ENCODE assay signal across 20 cellular contexts in genomic region chr1:15568387-15569073, GRCh38. TPM values are rescaled to one million over a fixed set of nuclear protein-coding genes. Genes with fewer than 3 reads are reported as not detected.
"Had no signal": no experiment of that assay in that cellular context is flagged by ENCODE, and none has a peak within 500 bp of the region (broad histone marks: within the 10 kb centered on the region; RNA-seq: fewer than 3 reads in every experiment).

No MANE protein-coding gene starts in this region.

- ATAC-seq: heart right ventricle, lower lobe of right lung, natural killer cell had no signal

- H3K4me1 Mint-ChIP-seq: endodermal cell, natural killer cell had no signal

- H3K27ac Mint-ChIP-seq: activated naive CD8-positive, alpha-beta T cell; activated T-helper 1 cell treated with anti-CD3 and anti-CD28 coated beads, Interleukin-12 subunit alpha, Interleukin-12 subunit beta, Interleukin-2, Interleukin-4 antibody, amounts not matched to agents 30 ng/mL and 10 ng/mL and 1 ng/mL, durations not matched to agents 14 hours and 24 hours and 36 hours; endodermal cell; natural killer cell had no signal

- H3K4me3 ChIP-seq: breast epithelium, colonic mucosa, heart right ventricle, lower lobe of right lung, prostate gland, transverse colon, vagina had no signal

- H3K9me3 Mint-ChIP-seq: activated T-helper 1 cell treated with anti-CD3 and anti-CD28 coated beads, Interleukin-12 subunit alpha, Interleukin-12 subunit beta, Interleukin-2, Interleukin-4 antibody, amounts not matched to agents 30 ng/mL and 10 ng/mL and 1 ng/mL, durations not matched to agents 14 hours and 24 hours and 36 hours; endodermal cell; natural killer cell had no signal

- H3K4me3 Mint-ChIP-seq: activated naive CD8-positive, alpha-beta T cell; activated T-helper 1 cell treated with anti-CD3 and anti-CD28 coated beads, Interleukin-12 subunit alpha, Interleukin-12 subunit beta, Interleukin-2, Interleukin-4 antibody, amounts not matched to agents 30 ng/mL and 10 ng/mL and 1 ng/mL, durations not matched to agents 14 hours and 24 hours and 36 hours; endodermal cell; natural killer cell had no signal

- H3K27ac ChIP-seq: breast epithelium, colonic mucosa, heart right ventricle, lower lobe of right lung, prostate gland, transverse colon, vagina, WERI-Rb-1 had no signal

- H3K9me3 ChIP-seq: breast epithelium, colonic mucosa, heart right ventricle, lower lobe of right lung, prostate gland, transverse colon, vagina had no signal

- DNase-seq: activated gamma-delta T cell treated with Interleukin-2 at 50 U/mL for 16 hours; amniotic stem cell; colonic mucosa; heart right ventricle; lower lobe of right lung; mesendoderm; natural killer cell; right cardiac atrium; stimulated activated CD4-positive, alpha-beta T cell treated with anti-CD3 and anti-CD28 coated beads, Interleukin-4, amount 100 ng/mL, for 4 hours; T-helper 1 cell; transverse colon; WERI-Rb-1 had no signal

- H3K36me3 ChIP-seq: breast epithelium had no signal

- FAIRE-seq: keratinocyte, TTC549 had no signal

- H3K27me3 ChIP-seq: breast epithelium, colonic mucosa, heart right ventricle, transverse colon, vagina had no signal

- H3K27me3 Mint-ChIP-seq: activated naive CD8-positive, alpha-beta T cell had no signal

- H3K4me1 ChIP-seq: breast epithelium, colonic mucosa, heart right ventricle, lower lobe of right lung, prostate gland, transverse colon, vagina had no signal

RNA-seq across cellular contexts. Expression of gene AGMAT, which starts 16.3 kb away (rescaled TPM):
- total RNA-seq: lower lobe of right lung had no signal
